Comparison of ENCODE assay signal across 1 cellular context in genomic region chr2:152445791-152446201, GRCh38.
A peak's percentile ranks its signal among the peaks of the same experiment; 100 is the strongest.
TF ChIP-seq lines count a peak whose summit lies in the region.

No MANE protein-coding gene starts in this region.

TF ChIP-seq in GM12878, 131 proteins besides CTCF, POLR2A, EP300 and RAD21 (continued from another document):
- no peak for TF ChIP-seq PRDM15 (CRISPR knock-in tag; IDR thresholded peaks at IDR 0.05)
- TF ChIP-seq SUPT20H (IDR thresholded peaks at IDR 0.05; ENCODE audit: borderline replicate concordance, control insufficient read depth, low read depth, low read length): no peak
- no peak for TF ChIP-seq HSF1 (IDR thresholded peaks at IDR 0.05; ENCODE audit: low read depth, low read length)
- TF ChIP-seq ZNF24 (IDR thresholded peaks at IDR 0.05): no peak
- no peak for TF ChIP-seq ELK1 (IDR thresholded peaks at IDR 0.05; ENCODE audit: low read depth, low read length)
- no peak for TF ChIP-seq MEF2B (IDR thresholded peaks at IDR 0.05; ENCODE audit: partially characterized antibody, poor library complexity, severe bottlenecking)
- TF ChIP-seq KLF5 (IDR thresholded peaks at IDR 0.05; ENCODE audit: partially characterized antibody): no peak
- no peak for TF ChIP-seq TARDBP (IDR thresholded peaks at IDR 0.05; ENCODE audit: borderline replicate concordance)
- TF ChIP-seq NR2C2 (IDR thresholded peaks at IDR 0.05; ENCODE audit: borderline replicate concordance, control insufficient read depth, insufficient read length, low read depth): no peak
- no peak for TF ChIP-seq E4F1 (IDR thresholded peaks at IDR 0.05; ENCODE audit: borderline replicate concordance, partially characterized antibody)
- no peak for TF ChIP-seq ETV6 (conservative IDR thresholded peaks at IDR 0.05 in 1 of 2, IDR thresholded peaks at IDR 0.05 in 1 of 2; ENCODE audit: borderline replicate concordance in 1 of 2, low read depth in 1 of 2)
- no peak for TF ChIP-seq CREB1 (IDR thresholded peaks at IDR 0.05; ENCODE audit: low read depth)
- TF ChIP-seq MLLT1 (IDR thresholded peaks at IDR 0.05): no peak
- TF ChIP-seq IKZF1 (conservative IDR thresholded peaks at IDR 0.05): peak; percentile 54
- TF ChIP-seq CEBPZ (IDR thresholded peaks at IDR 0.05; ENCODE audit: low read depth, low read length): no peak
- 0 out of 2 replicates have a peak, but pooled peaks have one; percentile 17 for TF ChIP-seq NFIC (IDR thresholded peaks at IDR 0.05; ENCODE audit: low read depth, low read length)
- peak; percentile 52; the same call in 1 of the 2 replicates for TF ChIP-seq RELB (IDR thresholded peaks at IDR 0.05; ENCODE audit: low read depth)
- peak; percentile 20; the same call in 1 of the 2 replicates for TF ChIP-seq MTA2 (IDR thresholded peaks at IDR 0.05; ENCODE audit: low read depth)
- peak; percentile 33 for TF ChIP-seq SKIL (IDR thresholded peaks at IDR 0.05; ENCODE audit: low read depth, poor library complexity, severe bottlenecking)
- TF ChIP-seq IKZF2 (IDR thresholded peaks at IDR 0.05): peak; percentile 76 to 78
